21 cellular contexts compared by ENCODE assay signal in genomic region chr17:62662855-62663254, GRCh38.
"Had no signal": no experiment of that assay in that cellular context is flagged by ENCODE, and none has a peak within 500 bp of the region (broad histone marks: within the 10 kb centered on the region; RNA-seq: fewer than 3 reads in every experiment).

No MANE protein-coding gene starts in this region.

- H3K9me3 ChIP-seq: transverse colon had no signal

- H3K27me3 ChIP-seq: foreskin keratinocyte, hepatocyte, sigmoid colon, transverse colon, vagina had no signal

- H2AFZ ChIP-seq: hepatocyte had no signal

- H3K4me3 ChIP-seq: hepatocyte, sigmoid colon, transverse colon, vagina had no signal

- H3K36me3 ChIP-seq: sigmoid colon, transverse colon had no signal

- DNase-seq: activated CD4-positive, alpha-beta T cell treated with anti-CD3 and anti-CD28 coated beads for 4 hours; activated CD4-positive, alpha-beta T cell treated with anti-CD3 and anti-CD28 coated beads, Interleukin-2, amount 50 U/mL, for 48 hours; activated CD8-positive, alpha-beta memory T cell treated with anti-CD3 and anti-CD28 coated beads, Interleukin-2, amount 50 U/mL, for 48 hours; activated naive CD4-positive, alpha-beta T cell treated with Interleukin-2 at 50 U/mL for 16 hours; activated naive CD8-positive, alpha-beta T cell treated with anti-CD3 and anti-CD28 coated beads for 36 hours; activated T-cell treated with anti-CD3 and anti-CD28 coated beads, Interleukin-2, amount 50 U/mL, for 4 hours; cerebellar nuclear complex; foreskin keratinocyte; glutamatergic neuron; kidney glomerular epithelial cell; left ventricle myocardium superior; midbrain; sigmoid colon; stimulated activated CD4-positive, alpha-beta T cell treated with anti-CD3 and anti-CD28 coated beads, Interleukin-2, amount 100 ng/mL, for 48 hours; stimulated activated CD8-positive, alpha-beta memory T cell treated with anti-CD3 and anti-CD28 coated beads, Interleukin-4, amount 100 ng/mL, for 48 hours; stimulated activated naive B cell treated with anti-CD40 and anti-IgM and Interleukin-4, amounts not matched to agents 10 μg/mL and 1 μg/mL and 100 μg/mL, for 72 hours; T-helper 9 cell; transverse colon had no signal

- H3K27ac ChIP-seq: epithelial cell of prostate, foreskin keratinocyte, hepatocyte, sigmoid colon, transverse colon, vagina had no signal

- H3K4me1 ChIP-seq: sigmoid colon, transverse colon had no signal

- H3K4me2 ChIP-seq: hepatocyte had no signal
